Comparison of ENCODE assay signal across 22 cellular contexts in genomic region chr4:96652158-96652557, GRCh38.
"Had no signal": no experiment of that assay in that cellular context is flagged by ENCODE, and none has a peak within 500 bp of the region (broad histone marks: within the 10 kb centered on the region; RNA-seq: fewer than 3 reads in every experiment).

No MANE protein-coding gene starts in this region.

- H3K27me3 ChIP-seq: breast epithelium, left lung, transverse colon had no signal

- H3K27ac ChIP-seq: breast epithelium, coronary artery, left lung, transverse colon had no signal

- H3K4me3 Mint-ChIP-seq: activated CD4-positive, alpha-beta T cell treated with anti-CD3 and anti-CD28 coated beads for 36 hours; activated naive CD8-positive, alpha-beta T cell treated with anti-CD3 and anti-CD28 coated beads, Interleukin-2, amount 10 ng/mL, durations not matched to agents 7 days and 5 days; activated T-cell treated with anti-CD3 and anti-CD28 coated beads, Interleukin-2, amount 50 U/mL, for 4 hours; mesothelial cell of epicardium; natural killer cell; stimulated activated naive B cell treated with anti-CD40 and anti-IgM and Interleukin-4, amounts not matched to agents 10 μg/mL and 1 μg/mL and 100 μg/mL, for 72 hours; WTC11 had no signal

- H3K36me3 Mint-ChIP-seq: activated naive CD8-positive, alpha-beta T cell treated with anti-CD3 and anti-CD28 coated beads, Interleukin-2, amount 10 ng/mL, durations not matched to agents 7 days and 5 days; mesothelial cell of epicardium; stimulated activated naive B cell treated with anti-CD40 and anti-IgM and Interleukin-4, amounts not matched to agents 10 μg/mL and 1 μg/mL and 100 μg/mL, for 72 hours had no signal

- H3K9me3 Mint-ChIP-seq: activated naive CD8-positive, alpha-beta T cell treated with anti-CD3 and anti-CD28 coated beads, Interleukin-2, amount 10 ng/mL, durations not matched to agents 7 days and 5 days had no signal

- H3K27me3 Mint-ChIP-seq: activated CD4-positive, alpha-beta T cell treated with anti-CD3 and anti-CD28 coated beads for 36 hours; activated naive CD8-positive, alpha-beta T cell treated with anti-CD3 and anti-CD28 coated beads, Interleukin-2, amount 10 ng/mL, durations not matched to agents 7 days and 5 days; progenitor cell of endocrine pancreas; stimulated activated naive B cell treated with anti-CD40 and anti-IgM and Interleukin-4, amounts not matched to agents 10 μg/mL and 1 μg/mL and 100 μg/mL, for 72 hours had no signal

- H3K9me3 ChIP-seq: transverse colon had no signal

- H3K27ac Mint-ChIP-seq: activated CD4-positive, alpha-beta T cell treated with anti-CD3 and anti-CD28 coated beads for 36 hours; activated naive CD8-positive, alpha-beta T cell treated with anti-CD3 and anti-CD28 coated beads, Interleukin-2, amount 10 ng/mL, durations not matched to agents 7 days and 5 days; mesothelial cell of epicardium; natural killer cell; progenitor cell of endocrine pancreas; stimulated activated naive B cell treated with anti-CD40 and anti-IgM and Interleukin-4, amounts not matched to agents 10 μg/mL and 1 μg/mL and 100 μg/mL, for 72 hours; WTC11 had no signal

- H3K4me1 ChIP-seq: breast epithelium, left lung, transverse colon had no signal

- H3K4me1 Mint-ChIP-seq: activated CD4-positive, alpha-beta T cell treated with anti-CD3 and anti-CD28 coated beads for 36 hours; activated naive CD8-positive, alpha-beta T cell treated with anti-CD3 and anti-CD28 coated beads, Interleukin-2, amount 10 ng/mL, durations not matched to agents 7 days and 5 days; natural killer cell; stimulated activated naive B cell treated with anti-CD40 and anti-IgM and Interleukin-4, amounts not matched to agents 10 μg/mL and 1 μg/mL and 100 μg/mL, for 72 hours; WTC11 had no signal

- H3K4me3 ChIP-seq: breast epithelium, coronary artery, left lung, lung, transverse colon had no signal

- DNase-seq: activated CD4-positive, alpha-beta T cell treated with anti-CD3 and anti-CD28 coated beads for 36 hours; activated CD4-positive, alpha-beta T cell treated with anti-CD3 and anti-CD28 coated beads, Interleukin-2, amount 50 U/mL, for 4 hours; activated CD8-positive, alpha-beta memory T cell treated with anti-CD3 and anti-CD28 coated beads for 24 hours; activated CD8-positive, alpha-beta memory T cell treated with anti-CD3 and anti-CD28 coated beads, Interleukin-2, amount 50 U/mL, for 48 hours; activated naive CD4-positive, alpha-beta T cell treated with Interleukin-2 at 50 U/mL for 16 hours; activated naive CD8-positive, alpha-beta T cell treated with anti-CD3 and anti-CD28 coated beads, Interleukin-2, amount 10 ng/mL, durations not matched to agents 7 days and 5 days; activated T-cell treated with anti-CD3 and anti-CD28 coated beads, Interleukin-2, amount 50 U/mL, for 4 hours; amygdala; kidney; natural killer cell; stimulated activated CD4-positive, alpha-beta T cell treated with anti-CD3 and anti-CD28 coated beads, Interleukin-2, amount 100 ng/mL, for 48 hours; stimulated activated CD8-positive, alpha-beta memory T cell treated with anti-CD3 and anti-CD28 coated beads, Interleukin-4, amount 100 ng/mL, for 48 hours; stimulated activated naive B cell treated with anti-CD40 and anti-IgM and Interleukin-4, amounts not matched to agents 10 μg/mL and 1 μg/mL and 100 μg/mL, for 72 hours; T-helper 1 cell; transverse colon had no signal

- H3K36me3 ChIP-seq: breast epithelium, left lung, transverse colon had no signal
